18 cellular contexts compared by ENCODE assay signal in the genomic region with DNA sequence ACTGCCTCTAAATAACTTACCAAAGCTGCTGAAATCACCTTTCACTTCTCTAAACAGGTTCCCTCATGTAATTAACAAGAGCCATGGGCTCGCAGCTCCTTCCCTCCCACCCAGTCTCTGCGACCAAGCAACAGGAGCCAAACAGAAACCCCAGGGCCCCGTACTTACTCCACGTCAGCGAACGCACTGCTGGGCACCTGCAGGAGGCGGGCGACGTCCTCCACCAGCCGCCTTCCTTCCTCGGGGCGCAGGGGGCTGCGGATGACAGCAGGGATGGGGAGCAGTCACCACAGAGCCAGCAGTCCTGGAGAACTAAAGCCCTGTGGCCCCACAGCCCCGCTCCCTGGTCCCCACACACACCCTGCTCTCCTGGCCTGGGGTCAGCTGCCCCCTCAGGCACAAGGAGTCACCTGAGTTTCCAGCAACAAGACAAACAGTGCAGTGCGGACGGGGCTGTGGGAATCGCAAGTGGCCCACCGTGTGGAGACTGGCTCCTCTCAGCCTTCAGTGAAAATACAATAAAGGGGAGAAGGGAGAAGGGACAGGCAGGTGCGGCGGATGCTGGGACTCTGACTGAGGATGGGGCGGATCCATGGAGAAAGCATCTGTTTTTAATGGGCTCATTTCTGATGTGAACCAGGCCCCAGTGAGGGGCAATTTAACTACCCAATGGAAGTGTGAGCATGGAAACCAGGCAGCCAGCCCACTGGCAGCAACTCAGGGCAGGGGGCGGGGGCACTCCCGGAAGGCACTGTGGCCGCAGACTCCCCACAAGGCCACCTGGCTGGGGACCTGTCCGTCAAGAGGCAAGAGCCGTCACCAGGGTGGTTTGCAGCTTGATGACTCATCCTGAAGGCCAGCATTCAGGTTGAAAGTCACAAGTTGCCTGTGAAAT.
A peak's percentile ranks its signal among the peaks of the same experiment; 100 is the strongest.
DNase-seq lines count a peak whose midpoint lies in the region; ATAC-seq and TF ChIP-seq lines count a peak whose summit lies in the region.
"Had no signal": no experiment of that assay in that cellular context is flagged by ENCODE, and none has a peak within 500 bp of the region (broad histone marks: within the 10 kb centered on the region; RNA-seq: fewer than 3 reads in every experiment).

No MANE protein-coding gene starts in this region.

- intact Hi-C loops in CD14-positive monocyte (cut with micrococcal nuclease) = no loop called here

- H3K36me3 Mint-ChIP-seq in osteocyte (ENCODE audit: unreplicated experiment) (peaks cover 4% of the 10 kb centered on the region), CD14-positive monocyte (no peaks in the 10 kb centered on the region)
- H3K36me3 Mint-ChIP-seq: CD8-positive, alpha-beta T cell had no signal

- DNase-seq in SIG-M5 treated with dmso at 0.1 percent for 504 hours (lab: John Stamatoyannopoulos, UW; ENCODE audit: unreplicated experiment) (peak; percentile 51), SIG-M5 (lab: John Stamatoyannopoulos, UW) (no peak), NCI-H2107 (lab: John Stamatoyannopoulos, UW) (peak; percentile 90), SHP77 (lab: John Stamatoyannopoulos, UW) (peak; percentile 91 to 95), osteocyte (ENCODE audit: extremely low spot score, unreplicated experiment) (peak; percentile 76), NAMALWA (ENCODE audit: low spot score) (no peak), CD14-positive monocyte (ENCODE audit: low spot score) (no peak)
- DNase-seq: activated CD4-positive, alpha-beta T cell treated with anti-CD3 and anti-CD28 coated beads, Interleukin-2, amount 10 ng/mL, durations not matched to agents 24 days and 14 days; activated naive CD8-positive, alpha-beta T cell treated with anti-CD3 and anti-CD28 coated beads, Interleukin-2, amount 50 U/mL, for 24 hours; activated T-cell treated with anti-CD3 and anti-CD28 coated beads, Interleukin-2, amount 50 U/mL, for 4 hours; caudate nucleus; effector memory CD4-positive, alpha-beta T cell; hypothalamus; naive thymus-derived CD4-positive, alpha-beta T cell; NCI-H446 treated with DMSO at 0.1 percent for 48 hours had no signal

- no peak overlapping the region for H3K4me3 Mint-ChIP-seq in osteocyte (ENCODE audit: unreplicated experiment)
- H3K4me3 Mint-ChIP-seq in CD14-positive monocyte = no peak overlapping the region
- H3K4me3 Mint-ChIP-seq: activated CD4-positive, alpha-beta T cell treated with anti-CD3 and anti-CD28 coated beads, Interleukin-2, amount 10 ng/mL, durations not matched to agents 24 days and 14 days; activated naive CD8-positive, alpha-beta T cell treated with anti-CD3 and anti-CD28 coated beads, Interleukin-2, amount 50 U/mL, for 24 hours; activated T-cell treated with anti-CD3 and anti-CD28 coated beads, Interleukin-2, amount 50 U/mL, for 4 hours; CD8-positive, alpha-beta T cell; naive thymus-derived CD4-positive, alpha-beta T cell; T-helper 2 cell treated with Interferon-gamma antibody and Interleukin-4, amounts not matched to agents 5 μg/mL and 100 μg/mL, for 36 hours had no signal

- H3K9me3 Mint-ChIP-seq in osteocyte (ENCODE audit: unreplicated experiment) = peaks cover 44% of the 10 kb centered on the region
- peaks cover 50 to 77% (median 62%) of the 10 kb centered on the region in 7 donors for H3K9me3 Mint-ChIP-seq in CD14-positive monocyte

- H3K27ac Mint-ChIP-seq in osteocyte (ENCODE audit: unreplicated experiment) = no peak overlapping the region
- no peak overlapping the region for H3K27ac Mint-ChIP-seq in CD14-positive monocyte
- H3K27ac Mint-ChIP-seq: activated CD4-positive, alpha-beta T cell treated with anti-CD3 and anti-CD28 coated beads, Interleukin-2, amount 10 ng/mL, durations not matched to agents 24 days and 14 days; activated naive CD8-positive, alpha-beta T cell treated with anti-CD3 and anti-CD28 coated beads, Interleukin-2, amount 50 U/mL, for 24 hours; CD8-positive, alpha-beta T cell; naive thymus-derived CD4-positive, alpha-beta T cell; T-helper 2 cell treated with Interferon-gamma antibody and Interleukin-4, amounts not matched to agents 5 μg/mL and 100 μg/mL, for 36 hours had no signal

- no peaks in the 10 kb centered on the region for H3K4me1 Mint-ChIP-seq in osteocyte (ENCODE audit: unreplicated experiment)
- H3K4me1 Mint-ChIP-seq in CD14-positive monocyte = no peaks in the 10 kb centered on the region
- H3K4me1 Mint-ChIP-seq: activated CD4-positive, alpha-beta T cell treated with anti-CD3 and anti-CD28 coated beads, Interleukin-2, amount 10 ng/mL, durations not matched to agents 24 days and 14 days; activated naive CD8-positive, alpha-beta T cell treated with anti-CD3 and anti-CD28 coated beads, Interleukin-2, amount 50 U/mL, for 24 hours had no signal

- no peak for ATAC-seq in HG03045 (IDR thresholded peaks at IDR 0.05; ENCODE audit: unreplicated experiment)
- ATAC-seq: activated naive CD8-positive, alpha-beta T cell treated with anti-CD3 and anti-CD28 coated beads, Interleukin-2, amount 50 U/mL, for 24 hours; activated T-cell treated with anti-CD3 and anti-CD28 coated beads, Interleukin-2, amount 50 U/mL, for 4 hours; CD8-positive, alpha-beta T cell; naive thymus-derived CD4-positive, alpha-beta T cell had no signal

- TF ChIP-seq CTCF in osteocyte (IDR thresholded peaks at IDR 0.05) (no peak), CD14-positive monocyte (IDR thresholded peaks at IDR 0.05) (no peak)

- no peaks in the 10 kb centered on the region for H3K27me3 Mint-ChIP-seq in osteocyte (ENCODE audit: unreplicated experiment)
- peaks cover 1 to 2% (median 2%) of the 10 kb centered on the region in 3 donors for H3K27me3 Mint-ChIP-seq in CD14-positive monocyte (ENCODE audit: low read depth in 3 of 3)
- H3K27me3 Mint-ChIP-seq: activated CD4-positive, alpha-beta T cell treated with anti-CD3 and anti-CD28 coated beads, Interleukin-2, amount 10 ng/mL, durations not matched to agents 24 days and 14 days had no signal

Comparison
In these comparisons a context has a peak if more than half of its experiments do, and no peak if none do; other contexts are left out.
1. DNase-seq: peak in SIG-M5 treated with dmso at 0.1 percent for 504 hours (single experiment), NCI-H2107 (single experiment), SHP77 (2 of 2) and osteocyte (single experiment); none in SIG-M5 (single experiment), NAMALWA (single experiment) and CD14-positive monocyte (single experiment).